Comparison of ENCODE assay signal across 18 cellular contexts in the genomic region with DNA sequence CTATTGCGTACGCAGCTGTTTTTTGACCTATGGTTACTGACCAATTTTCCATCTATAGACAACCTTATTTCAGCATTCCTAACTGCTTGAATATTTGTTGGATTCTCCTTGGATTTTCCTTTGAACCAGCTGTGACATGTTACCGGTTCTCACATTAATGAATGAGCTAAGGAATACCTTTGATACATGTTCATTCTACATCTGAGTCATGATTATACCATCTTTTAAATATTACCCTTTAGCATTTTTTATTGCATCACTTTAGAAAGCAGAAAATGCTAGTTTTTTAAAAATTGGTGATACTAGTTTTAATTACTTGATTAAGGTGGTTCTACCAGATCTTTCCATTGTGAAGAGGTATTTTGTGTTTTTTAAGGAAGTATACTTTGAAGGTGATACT.
DNase-seq lines count a peak whose midpoint lies in the region; ATAC-seq and TF ChIP-seq lines count a peak whose summit lies in the region.
"Had no signal": no experiment of that assay in that cellular context is flagged by ENCODE, and none has a peak within 500 bp of the region (broad histone marks: within the 10 kb centered on the region; RNA-seq: fewer than 3 reads in every experiment).

No MANE protein-coding gene starts in this region.

- H3K27me3 ChIP-seq in neutrophil: no peaks in the 10 kb centered on the region

- peak overlapping the region in 1 of 2 experiments; percentile 39 for H3K4me3 ChIP-seq in neutrophil (ENCODE audit: low read depth in 1 of 2, low read length in 1 of 2)
- H3K4me3 ChIP-seq: PC-9 had no signal

- no peaks in the 10 kb centered on the region for H3K9me3 ChIP-seq in neutrophil

- DNase-seq in ELR (ENCODE audit: low read depth) (peak; percentile 52), NCI-H226 (peak; percentile 34), epithelial cell of prostate (ENCODE audit: low read depth, low spot score) (peak; percentile 29), SW480 (ENCODE audit: low spot score) (no peak), activated gamma-delta T cell treated with Interleukin-2 at 50 U/mL for 16 hours (no peak)
- DNase-seq: ACHN; Calu3; CD4-positive, alpha-beta T cell; DMS53; H7; NCI-H1417 treated with DMSO at 0.1 percent for 48 hours; NCI-H1930; NCI-H446 treated with DMSO at 0.1 percent for 48 hours; NCI-H748 treated with DMSO at 0.1 percent for 48 hours; PC-9 had no signal

- H3K4me1 ChIP-seq in neutrophil (ENCODE audit: control insufficient read depth in 1 of 2, insufficient read depth in 1 of 2, low read depth in 1 of 2, low read length in 1 of 2): peaks cover 81 to 82% of the 10 kb centered on the region in 2 experiments

- H3K36me3 ChIP-seq in neutrophil: peaks cover 7% of the 10 kb centered on the region

- ATAC-seq in GM18511 (IDR thresholded peaks at IDR 0.05; ENCODE audit: unreplicated experiment): no peak
- ATAC-seq: Right ventricle myocardium inferior had no signal

- TF ChIP-seq CTCF in neutrophil (IDR thresholded peaks at IDR 0.05): no peak

- H3K27ac ChIP-seq in epithelial cell of prostate (peak overlapping the region; percentile 97), neutrophil (peak overlapping the region; percentile 98)
- H3K27ac ChIP-seq: PC-9 had no signal

Comparison
In these comparisons a context has a peak if more than half of its experiments do, and no peak if none do; other contexts are left out.
1. DNase-seq: peak in ELR (single experiment), NCI-H226 (single experiment) and epithelial cell of prostate (single experiment); none in SW480 (single experiment) and activated gamma-delta T cell treated with Interleukin-2 at 50 U/mL for 16 hours (single experiment).